In genomic region chr20:46688151-46689081, GRCh38 we compare ENCODE assay signal across 8 cellular contexts. TPM values are rescaled to one million over a fixed set of nuclear protein-coding genes. Genes with fewer than 3 reads are reported as not detected.
DNase-seq lines count a peak whose midpoint lies in the region; ATAC-seq and TF ChIP-seq lines count a peak whose summit lies in the region.

No MANE protein-coding gene starts in this region.

- H3K4me1 Mint-ChIP-seq in activated CD8-positive, alpha-beta T cell treated with anti-CD3 and anti-CD28 coated beads for 36 hours (ENCODE audit: low read depth), result peaks cover 49% of the 10 kb centered on the region

- no peaks in the 10 kb centered on the region for H3K27me3 Mint-ChIP-seq in activated CD8-positive, alpha-beta T cell treated with anti-CD3 and anti-CD28 coated beads for 36 hours

- CTCF ChIA-PET in activated CD8-positive, alpha-beta T cell treated with anti-CD3 and anti-CD28 coated beads for 36 hours (lab: Charles Lee), result interaction anchor here (1.1 to 11.2 kb wide), 6 partner anchors 129 to 288 kb away, joined by 3 to 116 read pairs (median 6); partner anchors contain the start of genes ELMO2 and ZNF334

- TF ChIP-seq CTCF in AG09309 (IDR thresholded peaks at IDR 0.05; ENCODE audit: control insufficient read depth, insufficient read depth, low read depth, low read length, missing control alignments) (no peak), hepatocyte (IDR thresholded peaks at IDR 0.05; ENCODE audit: poor library complexity) (no peak)
- no peak for TF ChIP-seq CTCF in activated CD8-positive, alpha-beta T cell treated with anti-CD3 and anti-CD28 coated beads for 36 hours (IDR thresholded peaks at IDR 0.05)

- WGBS in hepatocyte (ENCODE audit: low lambda C conversion rate, missing lambda C conversion rate), result 18% methylated on average over 18 of the region's 20 CpGs

- H3K79me2 ChIP-seq in hepatocyte, result peaks cover 42% of the 10 kb centered on the region

- H3K4me3 Mint-ChIP-seq in activated CD8-positive, alpha-beta T cell treated with anti-CD3 and anti-CD28 coated beads for 36 hours, result peak overlapping the region; percentile 93

- POLR2A ChIA-PET in activated CD8-positive, alpha-beta T cell treated with anti-CD3 and anti-CD28 coated beads for 36 hours (lab: Charles Lee), result interaction anchor here (1.1 kb wide), 1 partner anchor 177 kb away, joined by 3 read pairs; no protein-coding TSS in a partner anchor

- peak overlapping the region; percentile 73 for H3K4me3 ChIP-seq in AG09309 (ENCODE audit: control insufficient read depth, low read depth, low read length)
- peak overlapping the region; percentile 83 for H3K4me3 ChIP-seq in HAP-1
- H3K4me3 ChIP-seq in hepatocyte, result peak overlapping the region; percentile 39
- H3K4me3 ChIP-seq in skeletal muscle satellite cell (ENCODE audit: low read length), result peak overlapping the region; percentile 84

- H3K9me2 ChIP-seq in hepatocyte (replicated peaks; ENCODE audit: insufficient read depth), result no peaks in the 10 kb centered on the region

- H3K4me2 ChIP-seq in hepatocyte (peak overlapping the region; percentile 92), skeletal muscle satellite cell (ENCODE audit: low read length) (peak overlapping the region; percentile 91)

- H3K27me3 ChIP-seq in HAP-1 (ENCODE audit: low read depth), result no peaks in the 10 kb centered on the region
- H3K27me3 ChIP-seq in hepatocyte, result no peaks in the 10 kb centered on the region
- H3K27me3 ChIP-seq in skeletal muscle satellite cell (ENCODE audit: control insufficient read depth, insufficient read depth, low read length), result no peaks in the 10 kb centered on the region

- H4K20me1 ChIP-seq in hepatocyte (ENCODE audit: insufficient read depth, poor library complexity, severe bottlenecking), result no peaks in the 10 kb centered on the region

- peak overlapping the region; percentile 90 for H3K27ac ChIP-seq in hepatocyte

- no peak for ATAC-seq in activated CD8-positive, alpha-beta T cell treated with anti-CD3 and anti-CD28 coated beads for 36 hours
- ATAC-seq in GM18502 (IDR thresholded peaks at IDR 0.05; ENCODE audit: poor library complexity, unreplicated experiment) (no peak), GM18858 (IDR thresholded peaks at IDR 0.05; ENCODE audit: unreplicated experiment) (no peak)

- peak overlapping the region; percentile 95 for H3K9ac ChIP-seq in skeletal muscle satellite cell (ENCODE audit: low read depth, low read length)

- H3K27ac Mint-ChIP-seq in activated CD8-positive, alpha-beta T cell treated with anti-CD3 and anti-CD28 coated beads for 36 hours, result peak overlapping the region; percentile 93

- H3K4me1 ChIP-seq in HAP-1 (peaks cover 13% of the 10 kb centered on the region; the same call in 1 of the 2 replicates), hepatocyte (ENCODE audit: insufficient read depth) (peaks cover 12% of the 10 kb centered on the region), skeletal muscle satellite cell (ENCODE audit: control insufficient read depth, insufficient read depth, low read length) (peaks cover 14% of the 10 kb centered on the region)

- intact Hi-C loops in activated CD8-positive, alpha-beta T cell treated with anti-CD3 and anti-CD28 coated beads for 36 hours (cut with micrococcal nuclease), result loop anchor here (10.0 kb wide), 1 partner anchor 134 kb away; the partner anchor contains the start of gene OCSTAMP

- peaks cover 27% of the 10 kb centered on the region for H3K36me3 Mint-ChIP-seq in activated CD8-positive, alpha-beta T cell treated with anti-CD3 and anti-CD28 coated beads for 36 hours (ENCODE audit: low read depth)

- DNase-seq in AG09309 (ENCODE audit: low read depth) (no peak), HAP-1 (ENCODE audit: low spot score in 2 of 2) (peak in 1 of 2 experiments; percentile 48), hepatocyte (ENCODE audit: low spot score) (peak; percentile 46), activated gamma-delta T cell treated with Interleukin-2 at 50 U/mL for 16 hours (no peak)
- DNase-seq in activated CD8-positive, alpha-beta T cell treated with anti-CD3 and anti-CD28 coated beads for 36 hours, result no peak

- H3K9me3 ChIP-seq in HAP-1 (no peaks in the 10 kb centered on the region), hepatocyte (ENCODE audit: low read depth) (no peaks in the 10 kb centered on the region), skeletal muscle satellite cell (replicated peaks; ENCODE audit: low read length) (no peaks in the 10 kb centered on the region)

- H3K9me3 Mint-ChIP-seq in activated CD8-positive, alpha-beta T cell treated with anti-CD3 and anti-CD28 coated beads for 36 hours, result no peaks in the 10 kb centered on the region

- peak overlapping the region; percentile 13 for H2AFZ ChIP-seq in hepatocyte

- in situ Hi-C loops in HAP-1 (cut with MboI; ENCODE audit: low sequenced_read_pairs), result no loop called here

- peaks cover 19% of the 10 kb centered on the region for H3K36me3 ChIP-seq in HAP-1 (replicated peaks)
- H3K36me3 ChIP-seq in hepatocyte (replicated peaks; ENCODE audit: insufficient read depth, low read depth), result no peaks in the 10 kb centered on the region
- H3K36me3 ChIP-seq in skeletal muscle satellite cell (ENCODE audit: insufficient read depth, low read length), result peaks cover 17% of the 10 kb centered on the region

RNA-seq across cellular contexts. Expression of gene TP53RK, which starts 0.8 kb away (rescaled TPM):
- 10 to 100 TPM; 12.2 to 13.6 TPM for total RNA-seq in activated CD8-positive, alpha-beta T cell treated with anti-CD3 and anti-CD28 coated beads for 36 hours
- 19.6 and 22.7 TPM in 2 replicates for total RNA-seq in hepatocyte
- polyA plus RNA-seq in hepatocyte, result 19.8 and 21.4 TPM in 2 replicates
- 18.5 and 20.3 TPM in 2 replicates for total RNA-seq in skeletal muscle satellite cell (2012; rRNA removed)

RNA-seq across cellular contexts. Expression of gene SLC2A10, which starts 21.0 kb away (rescaled TPM):
- not detected for total RNA-seq in activated CD8-positive, alpha-beta T cell treated with anti-CD3 and anti-CD28 coated beads for 36 hours
- 23.7 and 37.2 TPM in 2 replicates for total RNA-seq in hepatocyte
- polyA plus RNA-seq in hepatocyte, result 23.4 and 28.2 TPM in 2 replicates
- total RNA-seq in skeletal muscle satellite cell (2012; rRNA removed), result 13.9 and 15.3 TPM in 2 replicates

RNA-seq across cellular contexts. Expression of gene SLC13A3, which starts 37.2 kb away (rescaled TPM):
- not detected for total RNA-seq in activated CD8-positive, alpha-beta T cell treated with anti-CD3 and anti-CD28 coated beads for 36 hours
- total RNA-seq in hepatocyte, result 1.8 and 2.4 TPM in 2 replicates
- 6.7 and 9.4 TPM in 2 replicates for polyA plus RNA-seq in hepatocyte
- 1.3 and 2.5 TPM in 2 replicates for total RNA-seq in skeletal muscle satellite cell (2012; rRNA removed)

Comparison
In these comparisons a context has a peak if more than half of its experiments do, and no peak if none do; other contexts are left out.
1. RNA of gene SLC2A10, which starts 21.0 kb away (total RNA-seq): 23.7 to 37.2 TPM in hepatocyte; not detected in activated CD8-positive, alpha-beta T cell treated with anti-CD3 and anti-CD28 coated beads for 36 hours; every median in the first group is over 10 times any median in the second.
2. Peak in every context shown above with its lines, with median percentiles within 50 percentile points of each other: H3K4me3 ChIP-seq.